Comparison of ENCODE assay signal across 12 cellular contexts in the genomic region with DNA sequence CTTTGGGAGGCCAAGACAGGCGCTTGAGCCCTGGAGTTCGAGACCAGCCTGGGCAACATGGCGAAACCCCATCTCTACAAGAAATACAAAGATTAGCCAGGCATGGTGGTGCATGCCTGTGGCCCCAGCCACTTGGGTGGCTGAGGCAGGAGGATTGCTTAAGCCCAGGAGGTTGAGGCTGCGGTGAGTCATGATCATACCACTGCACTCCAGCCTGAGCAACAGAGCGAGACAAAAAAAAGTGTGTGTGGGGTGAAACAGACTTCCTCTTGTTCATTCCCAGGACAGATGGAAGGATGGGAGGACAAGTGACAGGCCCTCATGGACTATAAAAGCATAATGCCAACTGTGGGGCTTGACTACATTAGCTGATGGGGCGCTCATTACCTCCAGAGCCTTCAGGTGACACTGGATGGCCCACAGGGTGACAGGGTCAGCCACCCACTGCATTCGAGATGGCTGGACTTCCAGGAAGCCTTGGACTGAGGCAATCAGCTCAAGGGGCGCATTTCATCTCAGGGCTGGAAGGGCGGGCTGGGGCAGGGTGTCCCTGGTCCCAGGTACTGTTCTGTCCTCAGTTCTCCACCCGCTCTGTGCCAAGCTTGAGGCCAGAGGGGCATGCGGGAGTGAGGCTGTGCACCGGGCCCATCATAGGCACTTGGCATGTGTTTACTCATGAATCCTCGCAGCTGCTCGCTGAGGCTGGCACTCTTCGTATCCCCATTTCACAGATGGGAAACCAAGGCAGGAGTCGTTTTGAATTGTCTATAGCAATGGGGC. TPM values are rescaled to one million over a fixed set of nuclear protein-coding genes. Genes with fewer than 3 reads are reported as not detected.
A peak's percentile ranks its signal among the peaks of the same experiment; 100 is the strongest.
DNase-seq lines count a peak whose midpoint lies in the region; ATAC-seq, FAIRE-seq and TF ChIP-seq lines count a peak whose summit lies in the region.
"Had no signal": no experiment of that assay in that cellular context is flagged by ENCODE, and none has a peak within 500 bp of the region (broad histone marks: within the 10 kb centered on the region; RNA-seq: fewer than 3 reads in every experiment).

No MANE protein-coding gene starts in this region.

- H3K4me3 ChIP-seq in breast epithelium (no peak overlapping the region), BE2C (ENCODE audit: low read depth, low read length) (no peak overlapping the region)

- H3K36me3 Mint-ChIP-seq in MCF 10A (ENCODE audit: insufficient read depth, unreplicated experiment) = no peaks in the 10 kb centered on the region
- no peaks in the 10 kb centered on the region for H3K36me3 Mint-ChIP-seq in CD4-positive, alpha-beta T cell (ENCODE audit: low read depth)

- no peak for ATAC-seq in CD4-positive, alpha-beta T cell (ENCODE audit: poor library complexity)
- no peak for ATAC-seq in GM18868 (IDR thresholded peaks at IDR 0.05; ENCODE audit: unreplicated experiment)
- ATAC-seq: sciatic nerve had no signal

- H3K27ac Mint-ChIP-seq in MCF 10A (ENCODE audit: low read depth, unreplicated experiment) = no peak overlapping the region
- H3K27ac Mint-ChIP-seq in CD4-positive, alpha-beta T cell = no peak overlapping the region

- H3K4me3 Mint-ChIP-seq in MCF 10A (ENCODE audit: unreplicated experiment) = no peak overlapping the region
- no peak overlapping the region for H3K4me3 Mint-ChIP-seq in CD4-positive, alpha-beta T cell

- CTCF ChIA-PET in MCF 10A (lab: Yijun Ruan, JAX) = interaction anchor here (0.6 to 0.7 kb wide), 2 partner anchors 62 to 70 kb away, joined by 3 read pairs; no protein-coding TSS in a partner anchor
- CTCF ChIA-PET in CD4-positive, alpha-beta T cell (lab: Charles Lee) = no interaction called here

- BruUV-seq in MCF 10A (replicated peaks; lab: Mats Ljungman, UMichigan) = no TSS peak

- POLR2A ChIA-PET in MCF 10A (lab: Yijun Ruan, JAX) = no interaction called here
- POLR2A ChIA-PET in CD4-positive, alpha-beta T cell (lab: Charles Lee) = no interaction called here

- H3K9me3 ChIP-seq in breast epithelium (no peaks in the 10 kb centered on the region), BE2C (no peaks in the 10 kb centered on the region)
- no peaks in the 10 kb centered on the region for H3K9me3 ChIP-seq in CD4-positive, alpha-beta T cell (ENCODE audit: control insufficient read depth, low read length)

- no peak for TF ChIP-seq CTCF in MCF 10A (IDR thresholded peaks at IDR 0.05; ENCODE audit: unreplicated experiment)
- no peak for TF ChIP-seq CTCF in breast epithelium (IDR thresholded peaks at IDR 0.05)
- no peak for TF ChIP-seq CTCF in CD4-positive, alpha-beta T cell (IDR thresholded peaks at IDR 0.05)
- no peak for TF ChIP-seq CTCF in BE2C (IDR thresholded peaks at IDR 0.05; ENCODE audit: low read depth, low read length)

- H3K9me3 Mint-ChIP-seq in MCF 10A (ENCODE audit: unreplicated experiment) = no peaks in the 10 kb centered on the region
- no peaks in the 10 kb centered on the region for H3K9me3 Mint-ChIP-seq in CD4-positive, alpha-beta T cell

- H3K36me3 ChIP-seq in breast epithelium (no peaks in the 10 kb centered on the region), BE2C (no peaks in the 10 kb centered on the region)

- intact Hi-C loops in MCF 10A (cut with micrococcal nuclease) = no loop called here
- intact Hi-C loops in breast epithelium (cut with DNase I; ENCODE audit: low total_unique reads) = no loop called here
- intact Hi-C loops in CD4-positive, alpha-beta T cell (cut with DNase I, micrococcal nuclease) = no loop called here

- H3K27me3 ChIP-seq in breast epithelium = no peaks in the 10 kb centered on the region
- H3K27me3 ChIP-seq in CD4-positive, alpha-beta T cell (ENCODE audit: control insufficient read depth, insufficient read depth, low read length) = no peaks in the 10 kb centered on the region
- no peaks in the 10 kb centered on the region for H3K27me3 ChIP-seq in BE2C

- no peak overlapping the region for H3K27ac ChIP-seq in breast epithelium
- no peak overlapping the region for H3K27ac ChIP-seq in CD4-positive, alpha-beta T cell (ENCODE audit: low read depth, low read length)

- peaks cover 4% of the 10 kb centered on the region for H3K4me1 Mint-ChIP-seq in MCF 10A (ENCODE audit: insufficient read depth, unreplicated experiment)
- peaks cover 5% of the 10 kb centered on the region for H3K4me1 Mint-ChIP-seq in CD4-positive, alpha-beta T cell (ENCODE audit: low read depth)

- no peaks in the 10 kb centered on the region for H3K4me1 ChIP-seq in breast epithelium
- H3K4me1 ChIP-seq in BE2C = no peaks in the 10 kb centered on the region

- DNase-seq in MCF 10A (ENCODE audit: unreplicated experiment) = peak; percentile 75
- no peak for DNase-seq in breast epithelium (ENCODE audit: low spot score in 2 of 2)
- peak; percentile 25 for DNase-seq in RKO (ENCODE audit: low spot score)
- peak; percentile 36 for DNase-seq in fibroblast of peridontal ligament (ENCODE audit: extremely low read depth)
- DNase-seq in urothelium cell line (ENCODE audit: low spot score) = peak; percentile 78
- no peak for DNase-seq in CD4-positive, alpha-beta T cell
- DNase-seq in BE2C = no peak
- DNase-seq: activated gamma-delta T cell, cortex of kidney, RPMI8226 had no signal

- no peaks in the 10 kb centered on the region for H3K27me3 Mint-ChIP-seq in MCF 10A (ENCODE audit: insufficient read depth, unreplicated experiment)
- H3K27me3 Mint-ChIP-seq in CD4-positive, alpha-beta T cell = no peaks in the 10 kb centered on the region

- FAIRE-seq in urothelium cell line (lab: Jason Lieb, UNC) = peak; percentile 76

- no peak for TF ChIP-seq POLR2A in breast epithelium (IDR thresholded peaks at IDR 0.05)

RNA-seq across cellular contexts. Expression of gene NPTXR, which starts 12.5 kb away (rescaled TPM):
- total RNA-seq in MCF 10A (2022) (0.93 and 0.96 TPM in 2 replicates), breast epithelium (1 to 10 TPM; 3.7 to 4.6 (median 4.5) TPM)
- total RNA-seq in CD4-positive, alpha-beta T cell = 1 to 10 TPM; 4.2 to 4.6 TPM
- polyA plus RNA-seq in BE2C (2012; ENCODE audit: insufficient read depth, insufficient read length, low read depth) = 3.0 TPM

RNA-seq across cellular contexts. Expression of gene DNAL4, which starts 37.4 kb away (rescaled TPM):
- 18.3 and 30.3 TPM in 2 replicates for total RNA-seq in MCF 10A (2022)
- 10 to 100 TPM; 17.8 to 31.2 (median 21.3) TPM for total RNA-seq in breast epithelium
- 1 to 10 TPM; 1.9 to 2.7 TPM for total RNA-seq in CD4-positive, alpha-beta T cell
- 41.1 TPM for polyA plus RNA-seq in BE2C (2012; ENCODE audit: insufficient read depth, insufficient read length, low read depth)

RNA-seq across cellular contexts. Expression of gene CBX6, which starts 40.7 kb away (rescaled TPM):
- total RNA-seq in MCF 10A (2022) (22.9 and 42.1 TPM in 2 replicates), breast epithelium (10 to 100 TPM; 20.2 to 34.7 (median 25.9) TPM)
- 10 to 100 TPM; 41.6 to 42.8 TPM for total RNA-seq in CD4-positive, alpha-beta T cell
- polyA plus RNA-seq in BE2C (2012; ENCODE audit: insufficient read depth, insufficient read length, low read depth) = 69.0 TPM

Comparison
In these comparisons a context has a peak if more than half of its experiments do, and no peak if none do; other contexts are left out.
1. DNase-seq: peak in MCF 10A (single experiment), RKO (single experiment), fibroblast of peridontal ligament (single experiment) and urothelium cell line (single experiment); none in breast epithelium (0 of 2), CD4-positive, alpha-beta T cell (0 of 10) and BE2C (single experiment).